10 cellular contexts compared by ENCODE assay signal in genomic region chr6:142013286-142013685, GRCh38.
DNase-seq lines count a peak whose midpoint lies in the region; ATAC-seq and TF ChIP-seq lines count a peak whose summit lies in the region.
"Had no signal": no experiment of that assay in that cellular context is flagged by ENCODE, and none has a peak within 500 bp of the region (broad histone marks: within the 10 kb centered on the region; RNA-seq: fewer than 3 reads in every experiment).

No MANE protein-coding gene starts in this region.

- peaks cover 8% of the 10 kb centered on the region for H3K27me3 Mint-ChIP-seq in activated CD8-positive, alpha-beta T cell treated with anti-CD3 and anti-CD28 coated beads for 36 hours
- peaks cover 6% of the 10 kb centered on the region for H3K27me3 Mint-ChIP-seq in activated CD8-positive, alpha-beta T cell treated with anti-CD3 and anti-CD28 coated beads, Interleukin-2, amount 10 ng/mL, durations not matched to agents 7 days and 5 days (ENCODE audit: low read depth)
- H3K27me3 Mint-ChIP-seq in activated naive CD8-positive, alpha-beta T cell treated with anti-CD3 and anti-CD28 coated beads, Interleukin-2, amount 50 U/mL, for 24 hours, result peaks cover 24% of the 10 kb centered on the region
- H3K27me3 Mint-ChIP-seq in activated CD4-positive, alpha-beta memory T cell treated with anti-CD3 and anti-CD28 coated beads for 36 hours, result peaks cover 14% of the 10 kb centered on the region
- H3K27me3 Mint-ChIP-seq: B cell had no signal

- H3K9me3 Mint-ChIP-seq in activated CD8-positive, alpha-beta T cell treated with anti-CD3 and anti-CD28 coated beads for 36 hours, result peaks cover 2% of the 10 kb centered on the region
- H3K9me3 Mint-ChIP-seq in activated CD8-positive, alpha-beta T cell treated with anti-CD3 and anti-CD28 coated beads, Interleukin-2, amount 10 ng/mL, durations not matched to agents 7 days and 5 days (ENCODE audit: insufficient read depth), result no peaks in the 10 kb centered on the region
- H3K9me3 Mint-ChIP-seq in activated naive CD8-positive, alpha-beta T cell treated with anti-CD3 and anti-CD28 coated beads, Interleukin-2, amount 50 U/mL, for 24 hours, result no peaks in the 10 kb centered on the region
- H3K9me3 Mint-ChIP-seq in stimulated activated effector memory CD8-positive, alpha-beta T cell treated with anti-CD3 and anti-CD28 coated beads, Interleukin-12 subunit alpha, Interleukin-12 subunit beta, amount 100 ng/mL, for 72 hours, result no peaks in the 10 kb centered on the region
- no peaks in the 10 kb centered on the region for H3K9me3 Mint-ChIP-seq in activated CD4-positive, alpha-beta memory T cell treated with anti-CD3 and anti-CD28 coated beads for 36 hours

- POLR2A ChIA-PET in activated CD8-positive, alpha-beta T cell treated with anti-CD3 and anti-CD28 coated beads for 36 hours (lab: Charles Lee), result no interaction called here
- POLR2A ChIA-PET in activated CD8-positive, alpha-beta T cell treated with anti-CD3 and anti-CD28 coated beads, Interleukin-2, amount 10 ng/mL, durations not matched to agents 7 days and 5 days (lab: Charles Lee), result no interaction called here
- POLR2A ChIA-PET in activated CD4-positive, alpha-beta memory T cell treated with anti-CD3 and anti-CD28 coated beads for 36 hours (lab: Charles Lee), result no interaction called here

- CTCF ChIA-PET in activated CD8-positive, alpha-beta T cell treated with anti-CD3 and anti-CD28 coated beads for 36 hours (lab: Charles Lee), result interaction anchor here (1.4 kb wide), 1 partner anchor 22 kb away, joined by 4 read pairs; no protein-coding TSS in a partner anchor
- CTCF ChIA-PET in activated CD8-positive, alpha-beta T cell treated with anti-CD3 and anti-CD28 coated beads, Interleukin-2, amount 10 ng/mL, durations not matched to agents 7 days and 5 days (lab: Charles Lee), result no interaction called here
- CTCF ChIA-PET in activated CD4-positive, alpha-beta memory T cell treated with anti-CD3 and anti-CD28 coated beads for 36 hours (lab: Charles Lee), result no interaction called here

- peak; percentile 91 for ATAC-seq in activated CD8-positive, alpha-beta T cell treated with anti-CD3 and anti-CD28 coated beads for 36 hours
- no peak for ATAC-seq in activated CD8-positive, alpha-beta T cell treated with anti-CD3 and anti-CD28 coated beads, Interleukin-2, amount 10 ng/mL, durations not matched to agents 7 days and 5 days
- ATAC-seq in HG03060 (IDR thresholded peaks at IDR 0.05; ENCODE audit: low read depth, unreplicated experiment), result peak; percentile 95
- ATAC-seq in activated naive CD8-positive, alpha-beta T cell treated with anti-CD3 and anti-CD28 coated beads, Interleukin-2, amount 50 U/mL, for 24 hours, result peak; percentile 96
- peak; percentile 96 for ATAC-seq in stimulated activated effector memory CD8-positive, alpha-beta T cell treated with anti-CD3 and anti-CD28 coated beads, Interleukin-12 subunit alpha, Interleukin-12 subunit beta, amount 100 ng/mL, for 72 hours
- no peak for ATAC-seq in left cardiac atrium

- intact Hi-C loops in activated CD8-positive, alpha-beta T cell treated with anti-CD3 and anti-CD28 coated beads for 36 hours (cut with micrococcal nuclease), result no loop called here
- intact Hi-C loops in left cardiac atrium (cut with DNase I), result no loop called here
- intact Hi-C loops in activated CD4-positive, alpha-beta memory T cell treated with anti-CD3 and anti-CD28 coated beads for 36 hours (cut with micrococcal nuclease), result no loop called here

- peak overlapping the region; percentile 58 for H3K27ac Mint-ChIP-seq in activated CD8-positive, alpha-beta T cell treated with anti-CD3 and anti-CD28 coated beads for 36 hours
- H3K27ac Mint-ChIP-seq in activated CD8-positive, alpha-beta T cell treated with anti-CD3 and anti-CD28 coated beads, Interleukin-2, amount 10 ng/mL, durations not matched to agents 7 days and 5 days, result no peak overlapping the region
- peak overlapping the region; percentile 65 for H3K27ac Mint-ChIP-seq in activated naive CD8-positive, alpha-beta T cell treated with anti-CD3 and anti-CD28 coated beads, Interleukin-2, amount 50 U/mL, for 24 hours
- no peak overlapping the region for H3K27ac Mint-ChIP-seq in stimulated activated effector memory CD8-positive, alpha-beta T cell treated with anti-CD3 and anti-CD28 coated beads, Interleukin-12 subunit alpha, Interleukin-12 subunit beta, amount 100 ng/mL, for 72 hours
- no peak overlapping the region for H3K27ac Mint-ChIP-seq in activated CD4-positive, alpha-beta memory T cell treated with anti-CD3 and anti-CD28 coated beads for 36 hours
- H3K27ac Mint-ChIP-seq: B cell, mesothelial cell of epicardium had no signal

- no peak overlapping the region for H3K4me3 Mint-ChIP-seq in activated CD8-positive, alpha-beta T cell treated with anti-CD3 and anti-CD28 coated beads for 36 hours
- H3K4me3 Mint-ChIP-seq in activated CD8-positive, alpha-beta T cell treated with anti-CD3 and anti-CD28 coated beads, Interleukin-2, amount 10 ng/mL, durations not matched to agents 7 days and 5 days, result no peak overlapping the region
- H3K4me3 Mint-ChIP-seq in activated naive CD8-positive, alpha-beta T cell treated with anti-CD3 and anti-CD28 coated beads, Interleukin-2, amount 50 U/mL, for 24 hours, result no peak overlapping the region
- H3K4me3 Mint-ChIP-seq in stimulated activated effector memory CD8-positive, alpha-beta T cell treated with anti-CD3 and anti-CD28 coated beads, Interleukin-12 subunit alpha, Interleukin-12 subunit beta, amount 100 ng/mL, for 72 hours, result no peak overlapping the region
- H3K4me3 Mint-ChIP-seq in activated CD4-positive, alpha-beta memory T cell treated with anti-CD3 and anti-CD28 coated beads for 36 hours, result no peak overlapping the region
- H3K4me3 Mint-ChIP-seq: B cell, mesothelial cell of epicardium had no signal

- no peaks in the 10 kb centered on the region for H3K36me3 Mint-ChIP-seq in activated CD8-positive, alpha-beta T cell treated with anti-CD3 and anti-CD28 coated beads for 36 hours (ENCODE audit: low read depth)
- H3K36me3 Mint-ChIP-seq in activated CD8-positive, alpha-beta T cell treated with anti-CD3 and anti-CD28 coated beads, Interleukin-2, amount 10 ng/mL, durations not matched to agents 7 days and 5 days (ENCODE audit: low read depth), result no peaks in the 10 kb centered on the region
- H3K36me3 Mint-ChIP-seq in activated naive CD8-positive, alpha-beta T cell treated with anti-CD3 and anti-CD28 coated beads, Interleukin-2, amount 50 U/mL, for 24 hours (ENCODE audit: low read depth), result peaks cover 7% of the 10 kb centered on the region
- H3K36me3 Mint-ChIP-seq in stimulated activated effector memory CD8-positive, alpha-beta T cell treated with anti-CD3 and anti-CD28 coated beads, Interleukin-12 subunit alpha, Interleukin-12 subunit beta, amount 100 ng/mL, for 72 hours, result no peaks in the 10 kb centered on the region
- H3K36me3 Mint-ChIP-seq in activated CD4-positive, alpha-beta memory T cell treated with anti-CD3 and anti-CD28 coated beads for 36 hours, result no peaks in the 10 kb centered on the region
- H3K36me3 Mint-ChIP-seq: mesothelial cell of epicardium had no signal

- no peak for DNase-seq in activated CD8-positive, alpha-beta T cell treated with anti-CD3 and anti-CD28 coated beads for 36 hours
- no peak for DNase-seq in activated CD8-positive, alpha-beta T cell treated with anti-CD3 and anti-CD28 coated beads, Interleukin-2, amount 10 ng/mL, durations not matched to agents 7 days and 5 days
- no peak for DNase-seq in activated naive CD8-positive, alpha-beta T cell treated with anti-CD3 and anti-CD28 coated beads, Interleukin-2, amount 50 U/mL, for 24 hours
- DNase-seq in stimulated activated effector memory CD8-positive, alpha-beta T cell treated with anti-CD3 and anti-CD28 coated beads, Interleukin-12 subunit alpha, Interleukin-12 subunit beta, amount 100 ng/mL, for 72 hours (ENCODE audit: low spot score in 2 of 2), result no peak
- DNase-seq in left cardiac atrium (no peak), DMS114 treated with DMSO at 0.1 percent for 48 hours (lab: John Stamatoyannopoulos, UW; ENCODE audit: unreplicated experiment) (no peak)
- no peak for DNase-seq in activated CD4-positive, alpha-beta memory T cell treated with anti-CD3 and anti-CD28 coated beads for 36 hours

- H3K4me1 Mint-ChIP-seq in activated CD8-positive, alpha-beta T cell treated with anti-CD3 and anti-CD28 coated beads for 36 hours (ENCODE audit: low read depth), result peaks cover 15% of the 10 kb centered on the region
- peaks cover 3% of the 10 kb centered on the region for H3K4me1 Mint-ChIP-seq in activated CD8-positive, alpha-beta T cell treated with anti-CD3 and anti-CD28 coated beads, Interleukin-2, amount 10 ng/mL, durations not matched to agents 7 days and 5 days (ENCODE audit: low read depth)
- peaks cover 31% of the 10 kb centered on the region for H3K4me1 Mint-ChIP-seq in activated naive CD8-positive, alpha-beta T cell treated with anti-CD3 and anti-CD28 coated beads, Interleukin-2, amount 50 U/mL, for 24 hours
- peaks cover 12% of the 10 kb centered on the region for H3K4me1 Mint-ChIP-seq in stimulated activated effector memory CD8-positive, alpha-beta T cell treated with anti-CD3 and anti-CD28 coated beads, Interleukin-12 subunit alpha, Interleukin-12 subunit beta, amount 100 ng/mL, for 72 hours
- H3K4me1 Mint-ChIP-seq in activated CD4-positive, alpha-beta memory T cell treated with anti-CD3 and anti-CD28 coated beads for 36 hours (ENCODE audit: low read depth), result peaks cover 8% of the 10 kb centered on the region
- H3K4me1 Mint-ChIP-seq: B cell had no signal

- no peak for TF ChIP-seq CTCF in activated CD8-positive, alpha-beta T cell treated with anti-CD3 and anti-CD28 coated beads for 36 hours (IDR thresholded peaks at IDR 0.05)

Comparison
In these comparisons a context has a peak if more than half of its experiments do, and no peak if none do; other contexts are left out.
1. ATAC-seq: peak in activated CD8-positive, alpha-beta T cell treated with anti-CD3 and anti-CD28 coated beads for 36 hours (single experiment), HG03060 (single experiment), activated naive CD8-positive, alpha-beta T cell treated with anti-CD3 and anti-CD28 coated beads, Interleukin-2, amount 50 U/mL, for 24 hours (single experiment) and stimulated activated effector memory CD8-positive, alpha-beta T cell treated with anti-CD3 and anti-CD28 coated beads, Interleukin-12 subunit alpha, Interleukin-12 subunit beta, amount 100 ng/mL, for 72 hours (single experiment); none in activated CD8-positive, alpha-beta T cell treated with anti-CD3 and anti-CD28 coated beads, Interleukin-2, amount 10 ng/mL, durations not matched to agents 7 days and 5 days (single experiment) and left cardiac atrium (0 of 2).
2. H3K27ac Mint-ChIP-seq: peak in activated CD8-positive, alpha-beta T cell treated with anti-CD3 and anti-CD28 coated beads for 36 hours (single experiment) and activated naive CD8-positive, alpha-beta T cell treated with anti-CD3 and anti-CD28 coated beads, Interleukin-2, amount 50 U/mL, for 24 hours (single experiment); none in activated CD8-positive, alpha-beta T cell treated with anti-CD3 and anti-CD28 coated beads, Interleukin-2, amount 10 ng/mL, durations not matched to agents 7 days and 5 days (single experiment), stimulated activated effector memory CD8-positive, alpha-beta T cell treated with anti-CD3 and anti-CD28 coated beads, Interleukin-12 subunit alpha, Interleukin-12 subunit beta, amount 100 ng/mL, for 72 hours (single experiment) and activated CD4-positive, alpha-beta memory T cell treated with anti-CD3 and anti-CD28 coated beads for 36 hours (single experiment).